In the genomic region with DNA sequence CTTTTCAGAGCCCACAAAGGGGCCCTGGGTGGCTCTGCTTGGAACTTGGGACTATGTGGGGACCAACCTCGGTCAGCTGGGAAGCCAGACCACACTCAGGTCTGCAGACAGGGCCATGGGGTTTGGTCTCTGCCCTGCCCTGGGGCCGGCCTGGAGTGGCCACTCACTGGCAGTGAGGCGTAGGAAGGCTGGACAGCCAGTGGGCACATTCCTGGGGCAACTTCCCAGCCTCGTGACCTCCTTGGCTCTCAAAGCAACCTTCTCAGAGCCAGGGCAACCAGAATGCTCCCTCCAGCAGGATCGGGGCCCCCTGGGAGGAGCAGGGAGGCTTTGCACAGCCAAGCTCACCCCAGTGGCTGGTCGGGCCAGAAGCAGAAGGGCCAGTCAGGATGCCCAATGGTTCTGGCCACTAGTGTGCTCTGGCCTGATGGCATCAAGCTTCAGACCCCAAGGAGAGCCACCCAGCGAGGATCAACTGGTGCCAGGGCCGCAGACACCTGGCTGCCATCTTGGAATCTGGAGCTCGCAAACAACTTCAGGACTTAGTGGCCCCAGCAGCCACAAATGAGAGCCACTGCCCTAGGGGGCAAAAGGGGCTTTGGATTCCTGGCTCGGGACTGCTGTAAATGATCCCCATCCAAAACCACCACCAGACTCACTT, we compare ENCODE assay signal across 2 cellular contexts.
TF ChIP-seq lines count a peak whose summit lies in the region.

No MANE protein-coding gene starts in this region.

TF ChIP-seq in IMR-90, 13 proteins besides CTCF, POLR2A, EP300 and RAD21:
- no peak for TF ChIP-seq MXI1 (IDR thresholded peaks at IDR 0.05; ENCODE audit: borderline replicate concordance, low read depth, low read length)
- no peak for TF ChIP-seq CEBPB (IDR thresholded peaks at IDR 0.05; ENCODE audit: low read depth, low read length)
- TF ChIP-seq FOS (IDR thresholded peaks at IDR 0.05; ENCODE audit: low read depth, low read length) = no peak
- TF ChIP-seq SMC3 (IDR thresholded peaks at IDR 0.05; ENCODE audit: low read depth, low read length) = no peak
- no peak for TF ChIP-seq NFE2L2 (IDR thresholded peaks at IDR 0.05; ENCODE audit: low read depth, low read length)
- no peak for TF ChIP-seq BHLHE40 (IDR thresholded peaks at IDR 0.05; ENCODE audit: low read depth, low read length)
TF ChIP-seq in IMR-90: peak in this region for 0.

TF ChIP-seq in H1, 55 proteins besides CTCF, POLR2A, EP300 and RAD21:
- TF ChIP-seq, protein P1, sequence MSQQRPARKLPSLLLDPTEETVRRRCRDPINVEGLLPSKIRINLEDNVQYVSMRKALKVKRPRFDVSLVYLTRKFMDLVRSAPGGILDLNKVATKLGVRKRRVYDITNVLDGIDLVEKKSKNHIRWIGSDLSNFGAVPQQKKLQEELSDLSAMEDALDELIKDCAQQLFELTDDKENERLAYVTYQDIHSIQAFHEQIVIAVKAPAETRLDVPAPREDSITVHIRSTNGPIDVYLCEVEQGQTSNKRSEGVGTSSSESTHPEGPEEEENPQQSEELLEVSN (IDR thresholded peaks at IDR 0.05) = no peak
